15 cellular contexts compared by ENCODE assay signal in the genomic region with DNA sequence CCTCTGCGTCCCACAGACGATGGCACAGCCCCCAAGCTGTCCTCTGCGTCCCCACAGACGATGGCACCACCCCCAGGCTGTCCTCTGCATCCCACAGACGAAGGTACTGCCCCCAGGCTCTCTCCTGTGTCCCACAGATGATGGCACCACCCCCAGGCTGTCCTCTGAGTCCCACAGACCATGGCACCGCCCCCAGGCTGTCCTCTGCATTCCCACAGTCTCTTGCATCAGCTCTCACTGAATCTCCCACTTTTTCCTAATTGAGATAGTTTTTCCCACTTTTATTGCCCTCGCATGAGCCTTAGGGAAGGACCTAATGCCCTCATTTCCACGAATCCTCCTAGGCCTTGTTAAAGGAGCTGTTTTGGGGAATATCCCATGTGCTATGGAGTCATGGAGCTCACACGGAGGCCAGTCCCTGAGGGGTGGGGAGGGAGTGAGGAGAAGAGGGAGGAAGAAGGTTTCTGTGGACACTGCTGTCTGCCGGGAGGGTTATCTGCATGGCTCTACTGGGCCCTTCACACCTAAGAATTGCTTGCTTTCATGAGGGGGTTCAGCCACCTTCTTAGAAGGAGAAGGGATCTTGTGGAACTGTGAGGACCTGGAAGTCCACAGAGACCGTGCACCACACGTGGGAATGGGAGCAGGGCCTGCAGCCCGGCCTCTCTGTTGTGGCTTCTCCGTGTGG. TPM values are rescaled to one million over a fixed set of nuclear protein-coding genes. Genes with fewer than 3 reads are reported as not detected.
DNase-seq lines count a peak whose midpoint lies in the region; ATAC-seq, FAIRE-seq and TF ChIP-seq lines count a peak whose summit lies in the region.
"Had no signal": no experiment of that assay in that cellular context is flagged by ENCODE, and none has a peak within 500 bp of the region (broad histone marks: within the 10 kb centered on the region; RNA-seq: fewer than 3 reads in every experiment).

No MANE protein-coding gene starts in this region.

- 17% methylated on average over 11 of the region's 14 CpGs for WGBS in HepG2 (ENCODE audit: low lambda C conversion rate)
- 39% methylated on average over 9 of the region's 14 CpGs for WGBS in right lobe of liver (ENCODE audit: insufficient coverage, low coverage, low lambda C conversion rate, missing lambda C conversion rate)
- WGBS in neuronal stem cell (ENCODE audit: extremely low coverage in 2 of 2, insufficient read length in 2 of 2, insufficient replicate concordance in 1 of 2), 2 donors, result no CpG with 5 or more reads among the region's 14 CpGs

- no peak overlapping the region for H3K27ac Mint-ChIP-seq in effector memory CD8-positive, alpha-beta T cell
- H3K27ac Mint-ChIP-seq: CD14-positive monocyte, H9 had no signal

- peaks cover 10 to 15% of the 10 kb centered on the region in 2 donors for H3K4me1 Mint-ChIP-seq in effector memory CD8-positive, alpha-beta T cell (ENCODE audit: low read depth in 2 of 2)

- no peaks in the 10 kb centered on the region for H4K20me1 ChIP-seq in HepG2 (ENCODE audit: insufficient read depth, low read length)
- no peaks in the 10 kb centered on the region for H4K20me1 ChIP-seq in Karpas-422 (ENCODE audit: insufficient read depth, low read depth, low read length)

- FAIRE-seq in HepG2 (lab: Jason Lieb, UNC), result no peak

- H3K23ac ChIP-seq in neuronal stem cell (ENCODE audit: low read depth, low read length, poor library complexity), result no peak overlapping the region

- ATAC-seq in HepG2 (no peak), right lobe of liver (no peak)
- ATAC-seq in effector memory CD8-positive, alpha-beta T cell (replicated peaks), result no peak

- H3K79me2 ChIP-seq in HepG2 (ENCODE audit: insufficient read depth, low read length), result no peaks in the 10 kb centered on the region
- no peaks in the 10 kb centered on the region for H3K79me2 ChIP-seq in Karpas-422 (ENCODE audit: low read length)

- H4K8ac ChIP-seq in neuronal stem cell (ENCODE audit: low read depth, low read length), result no peak overlapping the region

- H3K4me1 ChIP-seq in HepG2 (ENCODE audit: insufficient read depth, low read length), result no peaks in the 10 kb centered on the region
- no peaks in the 10 kb centered on the region for H3K4me1 ChIP-seq in right lobe of liver
- peaks cover 0 to 7% of the 10 kb centered on the region in 2 donors for H3K4me1 ChIP-seq in neuronal stem cell (ENCODE audit: control insufficient read depth in 2 of 2, insufficient read depth in 1 of 2, low read depth in 1 of 2, low read length in 2 of 2)
- peaks cover 0 to 10% (median 6%) of the 10 kb centered on the region in 4 donors for H3K4me1 ChIP-seq in tibial artery
- no peaks in the 10 kb centered on the region for H3K4me1 ChIP-seq in Karpas-422 (ENCODE audit: low read length)

- CTCF ChIA-PET in HepG2 (lab: Yijun Ruan, JAX; ENCODE audit: low intra/inter-chr PET ratio, low total read pairs), result no interaction called here

- no peak overlapping the region for H3K4ac ChIP-seq in neuronal stem cell (ENCODE audit: low read length)

- peak overlapping the region; percentile 50 for H2BK15ac ChIP-seq in neuronal stem cell (ENCODE audit: low read length)

- intact Hi-C loops in HepG2 (cut with micrococcal nuclease; ENCODE audit: unreplicated experiment) (no loop called here), right lobe of liver (cut with DNase I) (no loop called here), tibial artery (cut with DNase I; ENCODE audit: low total_unique reads) (no loop called here)

- peak overlapping the region; percentile 61 for H3K18ac ChIP-seq in neuronal stem cell (ENCODE audit: low read length)

- DNase-seq in HepG2 (ENCODE audit: low spot score) (no peak), right lobe of liver (no peak), neuronal stem cell (ENCODE audit: low spot score) (no peak), tibial artery (no peak), Karpas-422 (no peak), COR-L47 (lab: John Stamatoyannopoulos, UW) (no peak), UCSD-AML1 (lab: John Stamatoyannopoulos, UW; ENCODE audit: unreplicated experiment) (no peak)
- DNase-seq in effector memory CD8-positive, alpha-beta T cell, result no peak
- DNase-seq: GDM1, H9, KG1, NCI-H1930, NCI-H226 had no signal

- H3K4me2 ChIP-seq in HepG2 (ENCODE audit: low read depth, low read length) (0 out of 2 replicates have a peak overlapping the region, but pooled peaks have one; percentile 2), neuronal stem cell (ENCODE audit: insufficient read depth, low read length, poor library complexity, severe bottlenecking) (no peak overlapping the region), Karpas-422 (ENCODE audit: low read depth, low read length, poor library complexity, severe bottlenecking) (no peak overlapping the region)

- H3K9ac ChIP-seq in HepG2 (ENCODE audit: insufficient read depth, low read depth, low read length) (no peak overlapping the region), neuronal stem cell (ENCODE audit: low read depth, low read length, poor library complexity) (no peak overlapping the region), Karpas-422 (ENCODE audit: low read length) (no peak overlapping the region)

- no peak for TF ChIP-seq EP300 in HepG2 (IDR thresholded peaks at IDR 0.05; ENCODE audit: low read depth in 2 of 2, low read length in 2 of 2)
- TF ChIP-seq EP300 in HepG2 (CRISPR knock-in tag; IDR thresholded peaks at IDR 0.05; ENCODE audit: borderline replicate concordance), result no peak

- no peak overlapping the region for H2BK120ac ChIP-seq in neuronal stem cell (ENCODE audit: low read depth, low read length)

- no peak overlapping the region for H2AK5ac ChIP-seq in neuronal stem cell (ENCODE audit: low read depth, low read length)

- no peak overlapping the region for H2AFZ ChIP-seq in HepG2 (ENCODE audit: low read length)
- H2AFZ ChIP-seq in neuronal stem cell (ENCODE audit: low read length), result no peak overlapping the region
- no peak overlapping the region for H2AFZ ChIP-seq in Karpas-422 (ENCODE audit: low read length)

- in situ Hi-C loops in HepG2 (cut with HindIII; ENCODE audit: extremely low pct_ligation_motif_present, low pct_unique_long_range_greater_than_20kb), result no loop called here

- no peak for TF ChIP-seq RAD21 in HepG2 (CRISPR knock-in tag; IDR thresholded peaks at IDR 0.05)

- H3K9me3 ChIP-seq in HepG2 (ENCODE audit: low read length) (no peaks in the 10 kb centered on the region), right lobe of liver (no peaks in the 10 kb centered on the region), neuronal stem cell (replicated peaks in 1 of 2; ENCODE audit: control insufficient read depth in 2 of 2, insufficient read depth in 1 of 2, low read depth in 1 of 2, low read length in 2 of 2) (no peaks in the 10 kb centered on the region), tibial artery (no peaks in the 10 kb centered on the region), Karpas-422 (ENCODE audit: low read length) (no peaks in the 10 kb centered on the region)

- peak overlapping the region; percentile 5 for H2BK12ac ChIP-seq in neuronal stem cell (ENCODE audit: low read length)

- POLR2A ChIA-PET in HepG2 (lab: Yijun Ruan, JAX), result no interaction called here

- no peaks in the 10 kb centered on the region for H3K79me1 ChIP-seq in neuronal stem cell (ENCODE audit: low read depth, low read length)

- H3K27me3 ChIP-seq in HepG2 (ENCODE audit: control insufficient read depth in 1 of 2, insufficient read depth in 2 of 2, low read length in 2 of 2) (peaks cover 1 to 34% of the 10 kb centered on the region in 2 experiments; a peak in 1 of 5 replicates), right lobe of liver (no peaks in the 10 kb centered on the region), neuronal stem cell (ENCODE audit: control insufficient read depth in 3 of 3, insufficient read depth in 3 of 3, low read depth in 1 of 3, low read length in 3 of 3) (no peaks in the 10 kb centered on the region), tibial artery (peaks cover 0 to 22% of the 10 kb centered on the region in 2 donors), Karpas-422 (ENCODE audit: low read length) (no peaks in the 10 kb centered on the region)

- TF ChIP-seq POLR2A in HepG2 (IDR thresholded peaks at IDR 0.05; ENCODE audit: insufficient read depth in 1 of 2, low read depth in 2 of 2, low read length in 2 of 2) (no peak), right lobe of liver (IDR thresholded peaks at IDR 0.05) (no peak)

- TF ChIP-seq CTCF in HepG2 (CRISPR knock-in tag; IDR thresholded peaks at IDR 0.05) (no peak), right lobe of liver (IDR thresholded peaks at IDR 0.05) (no peak), tibial artery (IDR thresholded peaks at IDR 0.05) (no peak)

- H3K36me3 ChIP-seq in HepG2 (replicated peaks in 1 of 2; ENCODE audit: control insufficient read depth in 1 of 2, insufficient read depth in 2 of 2, low read length in 2 of 2), result no peaks in the 10 kb centered on the region
- H3K36me3 ChIP-seq in right lobe of liver, result no peaks in the 10 kb centered on the region
- H3K36me3 ChIP-seq in neuronal stem cell (replicated peaks in 1 of 2; ENCODE audit: control insufficient read depth in 2 of 2, insufficient read depth in 2 of 2, low read length in 2 of 2), result no peaks in the 10 kb centered on the region
- H3K36me3 ChIP-seq in tibial artery, result no peaks in the 10 kb centered on the region
- no peaks in the 10 kb centered on the region for H3K36me3 ChIP-seq in Karpas-422 (ENCODE audit: insufficient read depth, low read length)

- peak overlapping the region; percentile 32 to 44 for H3K4me3 Mint-ChIP-seq in effector memory CD8-positive, alpha-beta T cell
- H3K4me3 Mint-ChIP-seq: CD14-positive monocyte, H9 had no signal

- H2BK5ac ChIP-seq in neuronal stem cell (ENCODE audit: low read length), result peak overlapping the region; percentile 44

- no TSS peak for BruUV-seq in HepG2 (replicated peaks; lab: Mats Ljungman, UMichigan)

- no peak overlapping the region for H3K14ac ChIP-seq in neuronal stem cell (ENCODE audit: low read length)

- H3K27ac ChIP-seq in HepG2 (ENCODE audit: extremely low read length, insufficient read depth, low read length) (no peak overlapping the region), right lobe of liver (no peak overlapping the region), neuronal stem cell (replicated peaks; ENCODE audit: low read length) (no peak overlapping the region), tibial artery (no peak overlapping the region), Karpas-422 (ENCODE audit: low read length) (no peak overlapping the region)
- H3K27ac ChIP-seq: 22Rv1 had no signal

- H3K9me3 Mint-ChIP-seq in effector memory CD8-positive, alpha-beta T cell, result no peaks in the 10 kb centered on the region
- H3K9me3 Mint-ChIP-seq: H9 had no signal

- H3K9me2 ChIP-seq in Karpas-422 (replicated peaks; ENCODE audit: insufficient read depth, low read length), result no peaks in the 10 kb centered on the region

- H3K4me3 ChIP-seq in HepG2 (replicated peaks in 1 of 3; ENCODE audit: insufficient read depth in 1 of 3, low read depth in 2 of 3, low read length in 3 of 3) (no peak overlapping the region; a peak in 1 of 6 replicates), right lobe of liver (no peak overlapping the region), neuronal stem cell (ENCODE audit: low read length in 2 of 2) (no peak overlapping the region), tibial artery (no peak overlapping the region), Karpas-422 (ENCODE audit: low read length) (no peak overlapping the region)

- peaks cover 3% of the 10 kb centered on the region for H3K36me3 Mint-ChIP-seq in effector memory CD8-positive, alpha-beta T cell (ENCODE audit: insufficient read depth)
- H3K36me3 Mint-ChIP-seq: CD14-positive monocyte had no signal

- H4K91ac ChIP-seq in neuronal stem cell (ENCODE audit: low read depth, low read length, poor library complexity), result no peak overlapping the region

- peaks cover 12 to 51% of the 10 kb centered on the region in 2 donors for H3K27me3 Mint-ChIP-seq in effector memory CD8-positive, alpha-beta T cell

RNA-seq across cellular contexts. Expression of gene PTCH1, which starts 58.2 kb away (rescaled TPM):
- total RNA-seq in HepG2 (2016; rRNA removed; fragmentation: Illumina TruSeq; extraction: Trizol) (2.6 and 2.8 TPM in 2 replicates), right lobe of liver (1 to 10 TPM; 2.0 to 8.3 (median 5.2) TPM)
- 1.5 and 2.5 TPM in 2 replicates for total RNA-seq in HepG2 (2016; cell fraction: cytosol; rRNA removed; fragmentation: Illumina TruSeq; extraction: Trizol; ENCODE audit: low read depth)
- total RNA-seq in HepG2 (2016; cell fraction: insoluble cytoplasmic fraction; rRNA removed; fragmentation: Illumina TruSeq; extraction: Trizol), result 2.4 and 2.8 TPM in 2 replicates
- 2.2 TPM in 2 replicates for total RNA-seq in HepG2 (2016; cell fraction: membrane; rRNA removed; fragmentation: Illumina TruSeq; extraction: Trizol)
- total RNA-seq in HepG2 (2016; cell fraction: nucleus; rRNA removed; fragmentation: Illumina TruSeq; extraction: Trizol), result 5.0 and 8.5 TPM in 2 replicates
- polyA plus RNA-seq in HepG2 (2011; rRNA removed), result 2.9 and 3.9 TPM in 2 replicates
- polyA plus RNA-seq in HepG2 (2011; cell fraction: cytosol; rRNA removed), result 1.6 and 1.7 TPM in 2 replicates
- 10.6 TPM in 2 replicates for polyA plus RNA-seq in HepG2 (2011; cell fraction: nucleus; rRNA removed)
- polyA plus RNA-seq in HepG2 (2012), result 4.2 and 4.9 TPM in 2 replicates
- 0.23 and 0.42 TPM in 2 replicates for polyA plus RNA-seq in HepG2 (2016; cell fraction: cytosol; fragmentation: Illumina TruSeq; extraction: Trizol; ENCODE audit: low read depth)
- 1.0 and 3.0 TPM in 2 replicates for polyA plus RNA-seq in HepG2 (2016; cell fraction: insoluble cytoplasmic fraction; fragmentation: Illumina TruSeq; extraction: Trizol; ENCODE audit: low read depth)
- polyA plus RNA-seq in HepG2 (2016; cell fraction: membrane; fragmentation: Illumina TruSeq; extraction: Trizol; ENCODE audit: low read depth), result 0.34 and 0.76 TPM in 2 replicates
- 8.5 and 10.5 TPM in 2 replicates for polyA plus RNA-seq in HepG2 (2016; cell fraction: nucleus; fragmentation: Illumina TruSeq; extraction: Trizol; ENCODE audit: insufficient read depth, low read depth)
- polyA minus RNA-seq in HepG2 (2011; rRNA and poly(A)+ RNA removed; ENCODE audit: low replicate concordance), result 12.2 and 12.3 TPM in 2 replicates
- 5.9 and 10.5 TPM in 2 replicates for polyA minus RNA-seq in HepG2 (2011; cell fraction: cytosol; rRNA and poly(A)+ RNA removed)
- polyA minus RNA-seq in HepG2 (2011; cell fraction: nucleus; rRNA and poly(A)+ RNA removed), result 13.8 and 22.4 TPM in 2 replicates
- polyA plus RNA-seq in neuronal stem cell (2013, experiment 1 of 2), result 18.4 TPM
- polyA plus RNA-seq in neuronal stem cell (2013, experiment 2 of 2), result 18.9 TPM
- 11.7 and 12.4 TPM in 2 replicates for total RNA-seq in Karpas-422 (2014; rRNA removed; shearing (Covaris generic); ENCODE audit: low replicate concordance)
- polyA plus RNA-seq: CD14-positive monocyte had no signal
